ENCODE assay signal across 9 cellular contexts in the genomic region with DNA sequence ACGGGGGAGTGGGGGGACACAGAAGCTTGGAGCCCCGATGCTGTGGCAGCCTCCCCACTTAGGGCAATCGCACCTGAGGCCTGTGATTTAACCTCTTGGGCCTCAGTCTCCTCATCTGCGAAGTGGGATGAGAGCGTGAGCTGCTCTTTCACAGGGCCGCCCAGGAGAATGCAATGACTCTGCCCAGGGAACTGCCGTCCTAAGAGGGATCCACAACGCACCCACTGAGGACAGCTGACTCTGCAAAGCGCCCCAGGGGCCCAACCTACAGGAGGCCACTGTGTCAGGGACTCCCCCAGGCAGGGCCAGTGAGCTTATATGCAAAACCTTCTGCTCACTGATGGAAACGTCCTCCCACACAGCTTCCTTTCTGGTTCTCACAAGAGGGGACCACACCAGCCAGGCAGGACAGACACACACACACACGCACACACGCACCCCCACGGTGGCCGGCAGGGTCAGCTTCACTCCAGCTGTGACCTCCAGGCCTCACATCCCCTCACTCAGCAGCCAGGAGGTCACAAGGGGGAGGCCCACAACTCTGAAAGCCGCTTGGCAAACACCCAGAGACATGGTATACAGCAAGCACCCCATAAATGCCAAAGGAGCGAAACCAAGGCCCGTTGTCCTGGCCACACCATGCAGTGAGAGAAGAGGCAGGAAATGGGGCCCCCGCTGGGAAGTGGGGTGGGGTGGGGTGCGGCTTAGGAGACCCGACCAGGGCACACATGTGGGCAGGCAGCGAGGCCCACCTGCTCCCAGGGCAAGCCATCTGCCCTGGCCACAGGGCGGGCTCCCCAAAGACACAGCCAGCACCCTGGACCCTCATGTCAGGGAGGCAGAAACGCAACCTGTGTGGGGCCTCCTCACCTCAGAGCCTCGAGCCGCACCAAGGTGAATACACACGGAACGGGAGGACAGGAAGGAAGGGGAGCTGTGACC.
A peak's percentile ranks its signal among the peaks of the same experiment; 100 is the strongest.
DNase-seq lines count a peak whose midpoint lies in the region; ATAC-seq, FAIRE-seq and TF ChIP-seq lines count a peak whose summit lies in the region.
"Had no signal": no experiment of that assay in that cellular context is flagged by ENCODE, and none has a peak within 500 bp of the region (broad histone marks: within the 10 kb centered on the region; RNA-seq: fewer than 3 reads in every experiment).

No MANE protein-coding gene starts in this region.

- peak overlapping the region; percentile 61 for H3K27ac ChIP-seq in Panc1 (ENCODE audit: low read length)
- H3K27ac ChIP-seq: epithelial cell of prostate had no signal

- intact Hi-C loops in Panc1 (cut with micrococcal nuclease; ENCODE audit: unreplicated experiment), result no loop called here

- H3K4me3 ChIP-seq in H7 (ENCODE audit: insufficient read depth, low read depth, low read length), result no peak overlapping the region
- H3K4me3 ChIP-seq in Panc1 (ENCODE audit: low read depth in 2 of 2, low read length in 2 of 2), result no peak overlapping the region

- in situ Hi-C loops in Panc1 (cut with HindIII; ENCODE audit: low pct_unique_long_range_greater_than_20kb, low sequenced_read_pairs), result no loop called here

- CTCF ChIA-PET in Panc1 (lab: Charles Lee), result interaction anchor here (0.6 kb wide), 1 partner anchor 404 kb away, joined by 4 read pairs; no protein-coding TSS in a partner anchor

- peaks cover 45% of the 10 kb centered on the region for H3K4me1 ChIP-seq in Panc1 (ENCODE audit: control insufficient read depth, insufficient read depth, low read length)

- no peaks in the 10 kb centered on the region for H3K9me3 ChIP-seq in Panc1 (ENCODE audit: control insufficient read depth, insufficient read depth, low read depth, low read length)

- POLR2A ChIA-PET in Panc1 (lab: Charles Lee), result no interaction called here

- H3K36me3 ChIP-seq in H7 (replicated peaks; ENCODE audit: control insufficient read depth, insufficient read depth, low read length) (peaks cover 6% of the 10 kb centered on the region), Panc1 (ENCODE audit: control insufficient read depth, insufficient read depth, low read length) (peaks cover 3% of the 10 kb centered on the region; the same call in 1 of the 2 replicates)

- no TSS peak for BruUV-seq in Panc1 (replicated peaks; lab: Mats Ljungman, UMichigan)

- no peak for ATAC-seq in Panc1

- H3K27me3 ChIP-seq in H7 (ENCODE audit: control insufficient read depth, insufficient read depth, low read length), result no peaks in the 10 kb centered on the region
- H3K27me3 ChIP-seq in Panc1 (ENCODE audit: control insufficient read depth, insufficient read depth, low read length), result no peaks in the 10 kb centered on the region

- peak; percentile 91 for DNase-seq in GM18507 (ENCODE audit: extremely low spot score, insufficient read length, low read depth)
- peak; percentile 53 for DNase-seq in H7
- no peak for DNase-seq in Panc1 (ENCODE audit: low read depth, low spot score)
- DNase-seq in germinal center (ENCODE audit: low spot score), result peak; percentile 87
- no peak for DNase-seq in HCEC 1CT
- no peak for DNase-seq in medulla oblongata (ENCODE audit: extremely low spot score)
- DNase-seq in NCI-H128 (lab: John Stamatoyannopoulos, UW; ENCODE audit: unreplicated experiment), result no peak
- DNase-seq in OCI-M2 (lab: John Stamatoyannopoulos, UW; ENCODE audit: unreplicated experiment), result no peak

- peak; percentile 100 for FAIRE-seq in GM18507 (lab: Jason Lieb, UNC)

- no peak for TF ChIP-seq CTCF in Panc1 (IDR thresholded peaks at IDR 0.05)

Comparison
In these comparisons a context has a peak if more than half of its experiments do, and no peak if none do; other contexts are left out.
1. DNase-seq: peak in GM18507 (single experiment), H7 (single experiment) and germinal center (single experiment); none in Panc1 (single experiment), HCEC 1CT (single experiment), medulla oblongata (single experiment), NCI-H128 (single experiment) and OCI-M2 (single experiment).